Comparison of ENCODE assay signal across 26 cellular contexts in genomic region chr5:23583081-23583480, GRCh38.
"Had no signal": no experiment of that assay in that cellular context is flagged by ENCODE, and none has a peak within 500 bp of the region (broad histone marks: within the 10 kb centered on the region; RNA-seq: fewer than 3 reads in every experiment).

No MANE protein-coding gene starts in this region.

- ATAC-seq: effector memory CD8-positive, alpha-beta T cell; esophagus mucosa; foreskin keratinocyte; gastrocnemius medialis; gastroesophageal sphincter; heart left ventricle; heart right ventricle had no signal

- H3K79me2 ChIP-seq: hepatocyte had no signal

- H3K9me3 Mint-ChIP-seq: dendritic cell treated with granulocyte-macrophage colony-stimulating factor and Interleukin-4, amounts not matched to agents 40 ng/mL and 50 ng/mL, for 4 days; endodermal cell had no signal

- H3K4me1 Mint-ChIP-seq: endodermal cell had no signal

- H2AFZ ChIP-seq: hepatocyte had no signal

- H3K27ac ChIP-seq: colonic mucosa, coronary artery, dorsolateral prefrontal cortex, epithelial cell of prostate, esophagus muscularis mucosa, esophagus squamous epithelium, foreskin keratinocyte, gastrocnemius medialis, gastroesophageal sphincter, heart left ventricle, heart right ventricle, hepatocyte had no signal

- H3K9me3 ChIP-seq: colonic mucosa, esophagus muscularis mucosa, esophagus squamous epithelium, gastrocnemius medialis, gastroesophageal sphincter, heart left ventricle, heart right ventricle had no signal

- H3K36me3 ChIP-seq: colonic mucosa, esophagus muscularis mucosa, esophagus squamous epithelium, gastrocnemius medialis, gastroesophageal sphincter, heart left ventricle, heart right ventricle had no signal

- H3K27me3 Mint-ChIP-seq: dendritic cell treated with granulocyte-macrophage colony-stimulating factor and Interleukin-4, amounts not matched to agents 40 ng/mL and 50 ng/mL, for 4 days; effector memory CD8-positive, alpha-beta T cell had no signal

- H3K27me3 ChIP-seq: colonic mucosa, esophagus muscularis mucosa, esophagus squamous epithelium, foreskin keratinocyte, gastrocnemius medialis, gastroesophageal sphincter, heart left ventricle, heart right ventricle, hepatocyte had no signal

- H3K27ac Mint-ChIP-seq: dendritic cell treated with granulocyte-macrophage colony-stimulating factor and Interleukin-4, amounts not matched to agents 40 ng/mL and 50 ng/mL, for 4 days; effector memory CD8-positive, alpha-beta T cell; endodermal cell had no signal

- DNase-seq: colonic mucosa; cortex of kidney; dermis blood vessel endothelial cell; dorsolateral prefrontal cortex; effector CD4-positive, alpha-beta T cell; effector CD8-positive, alpha-beta T cell; effector memory CD4-positive, alpha-beta T cell; effector memory CD8-positive, alpha-beta T cell; endodermal cell; erythroblast; esophagus squamous epithelium; foreskin fibroblast; foreskin keratinocyte; foreskin melanocyte; gastrocnemius medialis; glutamatergic neuron; head of caudate nucleus; heart left ventricle; heart right ventricle had no signal

- H3K4me3 ChIP-seq: colonic mucosa, coronary artery, dorsolateral prefrontal cortex, esophagus muscularis mucosa, esophagus squamous epithelium, gastrocnemius medialis, gastroesophageal sphincter, heart left ventricle, heart right ventricle, hepatocyte had no signal

- H3K4me2 ChIP-seq: hepatocyte had no signal

- H3K4me3 Mint-ChIP-seq: dendritic cell treated with granulocyte-macrophage colony-stimulating factor and Interleukin-4, amounts not matched to agents 40 ng/mL and 50 ng/mL, for 4 days; effector memory CD8-positive, alpha-beta T cell; endodermal cell had no signal
